In genomic region chr9:104177003-104177611, GRCh38 we compare ENCODE assay signal across 9 cellular contexts.
DNase-seq lines count a peak whose midpoint lies in the region; ATAC-seq, FAIRE-seq and TF ChIP-seq lines count a peak whose summit lies in the region.
"Had no signal": no experiment of that assay in that cellular context is flagged by ENCODE, and none has a peak within 500 bp of the region (broad histone marks: within the 10 kb centered on the region; RNA-seq: fewer than 3 reads in every experiment).

No MANE protein-coding gene starts in this region.

- no peak overlapping the region for H2AFZ ChIP-seq in SU-DHL-6 (ENCODE audit: low read depth, low read length, severe bottlenecking)

- intact Hi-C loops in lower lobe of right lung (cut with DNase I), result no loop called here
- intact Hi-C loops in left ventricle myocardium superior (cut with micrococcal nuclease), result no loop called here

- H3K27ac Mint-ChIP-seq in activated naive CD8-positive, alpha-beta T cell treated with anti-CD3 and anti-CD28 coated beads for 36 hours, result no peak overlapping the region
- H3K27ac Mint-ChIP-seq: memory B cell had no signal

- no peak overlapping the region for H3K27ac ChIP-seq in SU-DHL-6 (ENCODE audit: low read depth, low read length)
- no peak overlapping the region for H3K27ac ChIP-seq in lower lobe of right lung

- no peaks in the 10 kb centered on the region for H3K4me1 ChIP-seq in lower lobe of right lung

- peaks cover 6% of the 10 kb centered on the region for H3K27me3 Mint-ChIP-seq in activated naive CD8-positive, alpha-beta T cell treated with anti-CD3 and anti-CD28 coated beads for 36 hours
- H3K27me3 Mint-ChIP-seq: memory B cell had no signal

- DNase-seq in GM13977 (ENCODE audit: low spot score), result no peak
- DNase-seq in lower lobe of right lung, result no peak
- DNase-seq in frontal cortex (ENCODE audit: low spot score in 2 of 2), result no peak
- no peak for DNase-seq in activated naive CD8-positive, alpha-beta T cell treated with anti-CD3 and anti-CD28 coated beads for 36 hours
- no peak for DNase-seq in 8988T
- no peak for DNase-seq in left ventricle myocardium superior

- no peaks in the 10 kb centered on the region for H3K79me2 ChIP-seq in SU-DHL-6 (ENCODE audit: insufficient read depth, low read length)

- no peaks in the 10 kb centered on the region for H4K20me1 ChIP-seq in SU-DHL-6 (ENCODE audit: low read depth, low read length)

- H3F3A ChIP-seq in SU-DHL-6 (ENCODE audit: insufficient read depth), result no peaks in the 10 kb centered on the region

- TF ChIP-seq CTCF in GM13977 (IDR thresholded peaks at IDR 0.05; ENCODE audit: extremely low read depth, insufficient read depth, missing control alignments), result peak; percentile 40
- TF ChIP-seq CTCF in SU-DHL-6 (IDR thresholded peaks at IDR 0.05; ENCODE audit: insufficient read depth, low read length, poor library complexity, severe bottlenecking), result peak; percentile 55
- TF ChIP-seq CTCF in lower lobe of right lung (IDR thresholded peaks at IDR 0.05), result peak; percentile 46

- no peaks in the 10 kb centered on the region for H3K9me3 Mint-ChIP-seq in activated naive CD8-positive, alpha-beta T cell treated with anti-CD3 and anti-CD28 coated beads for 36 hours
- H3K9me3 Mint-ChIP-seq: memory B cell had no signal

- H3K27me3 ChIP-seq in SU-DHL-6 (ENCODE audit: low read length), result no peaks in the 10 kb centered on the region
- no peaks in the 10 kb centered on the region for H3K27me3 ChIP-seq in lower lobe of right lung (ENCODE audit: low read depth)

- no peak for FAIRE-seq in frontal cortex (lab: Jason Lieb, UNC)

- H3K9me2 ChIP-seq in SU-DHL-6 (replicated peaks; ENCODE audit: insufficient read depth, low read length), result no peaks in the 10 kb centered on the region

- H3K9me3 ChIP-seq in SU-DHL-6 (ENCODE audit: insufficient read depth, low read length) (no peaks in the 10 kb centered on the region), lower lobe of right lung (no peaks in the 10 kb centered on the region)

- ATAC-seq in HG03354 (IDR thresholded peaks at IDR 0.05; ENCODE audit: poor library complexity, severe bottlenecking, unreplicated experiment), result peak; percentile 72
- peak in 1 of 2 donors; percentile 57 for ATAC-seq in lower lobe of right lung
- no peak for ATAC-seq in left ventricle myocardium superior

- in situ Hi-C loops in GM13977 (cut with MboI; ENCODE audit: low pct_unique_long_range_greater_than_20kb, low sequenced_read_pairs, unreplicated experiment), result no loop called here

- H3K4me2 ChIP-seq in SU-DHL-6 (ENCODE audit: low read depth, low read length, poor library complexity, severe bottlenecking), result no peak overlapping the region

- H3K4me1 Mint-ChIP-seq in activated naive CD8-positive, alpha-beta T cell treated with anti-CD3 and anti-CD28 coated beads for 36 hours, result no peaks in the 10 kb centered on the region
- H3K4me1 Mint-ChIP-seq: memory B cell had no signal

- no peaks in the 10 kb centered on the region for H3K36me3 Mint-ChIP-seq in activated naive CD8-positive, alpha-beta T cell treated with anti-CD3 and anti-CD28 coated beads for 36 hours
- H3K36me3 Mint-ChIP-seq: memory B cell had no signal

- no peak overlapping the region for H3K9ac ChIP-seq in SU-DHL-6 (ENCODE audit: low read length)

- H3K36me3 ChIP-seq in SU-DHL-6 (ENCODE audit: low read length) (no peaks in the 10 kb centered on the region), lower lobe of right lung (no peaks in the 10 kb centered on the region)

- H3K4me3 Mint-ChIP-seq in activated naive CD8-positive, alpha-beta T cell treated with anti-CD3 and anti-CD28 coated beads for 36 hours, result no peak overlapping the region
- H3K4me3 Mint-ChIP-seq: memory B cell had no signal

- H3K4me3 ChIP-seq in SU-DHL-6 (ENCODE audit: insufficient read depth, low read length, poor library complexity, severe bottlenecking) (no peak overlapping the region), lower lobe of right lung (no peak overlapping the region)
